In the genomic region with DNA sequence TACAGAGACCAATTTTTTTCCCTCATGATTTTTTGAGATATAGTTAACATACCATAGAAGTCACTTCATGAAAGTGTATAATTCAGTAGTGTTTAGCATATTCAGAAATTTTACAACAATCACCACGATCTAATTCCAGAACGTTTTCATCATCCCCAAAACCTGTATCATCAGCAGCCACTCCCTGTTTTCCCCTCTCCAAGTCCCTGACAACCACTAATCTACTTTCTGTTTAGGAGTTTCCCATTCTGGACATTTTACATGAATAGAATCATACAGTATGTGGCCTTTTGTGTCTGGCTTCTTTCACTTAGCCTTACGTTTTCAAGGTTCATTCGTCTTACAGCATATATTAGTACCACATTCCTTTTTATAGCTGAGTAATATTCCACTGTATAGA, we compare ENCODE assay signal across 24 cellular contexts.
"Had no signal": no experiment of that assay in that cellular context is flagged by ENCODE, and none has a peak within 500 bp of the region (broad histone marks: within the 10 kb centered on the region; RNA-seq: fewer than 3 reads in every experiment).

No MANE protein-coding gene starts in this region.

- H3K9me3 ChIP-seq: colonic mucosa, gastrocnemius medialis had no signal

- H3K27ac ChIP-seq: colonic mucosa, coronary artery, dorsolateral prefrontal cortex, epithelial cell of prostate, esophagus muscularis mucosa, esophagus squamous epithelium, foreskin keratinocyte, gastrocnemius medialis, gastroesophageal sphincter, heart left ventricle, heart right ventricle had no signal

- H3K27me3 ChIP-seq: colonic mucosa, esophagus muscularis mucosa, esophagus squamous epithelium, foreskin keratinocyte, gastrocnemius medialis, gastroesophageal sphincter, heart left ventricle, heart right ventricle had no signal

- H3K4me3 ChIP-seq: colonic mucosa, coronary artery, dorsolateral prefrontal cortex, esophagus muscularis mucosa, esophagus squamous epithelium, gastrocnemius medialis, gastroesophageal sphincter, heart left ventricle, heart right ventricle had no signal

- H3K4me1 ChIP-seq: colonic mucosa, esophagus muscularis mucosa, esophagus squamous epithelium, foreskin keratinocyte, gastrocnemius medialis, gastroesophageal sphincter had no signal

- ATAC-seq: effector memory CD8-positive, alpha-beta T cell; esophagus mucosa; foreskin keratinocyte; gastrocnemius medialis; gastroesophageal sphincter; heart left ventricle; heart right ventricle had no signal

- H3K36me3 ChIP-seq: colonic mucosa, esophagus muscularis mucosa, esophagus squamous epithelium, gastrocnemius medialis, gastroesophageal sphincter, heart left ventricle, heart right ventricle had no signal

- DNase-seq: colonic mucosa; cortex of kidney; dermis blood vessel endothelial cell; dorsolateral prefrontal cortex; effector CD4-positive, alpha-beta T cell; effector CD8-positive, alpha-beta T cell; effector memory CD4-positive, alpha-beta T cell; effector memory CD8-positive, alpha-beta T cell; endodermal cell; erythroblast; esophagus squamous epithelium; foreskin fibroblast; foreskin keratinocyte; foreskin melanocyte; gastrocnemius medialis; glutamatergic neuron; head of caudate nucleus; heart left ventricle; heart right ventricle had no signal
